Comparison of ENCODE assay signal across 8 cellular contexts in the genomic region with DNA sequence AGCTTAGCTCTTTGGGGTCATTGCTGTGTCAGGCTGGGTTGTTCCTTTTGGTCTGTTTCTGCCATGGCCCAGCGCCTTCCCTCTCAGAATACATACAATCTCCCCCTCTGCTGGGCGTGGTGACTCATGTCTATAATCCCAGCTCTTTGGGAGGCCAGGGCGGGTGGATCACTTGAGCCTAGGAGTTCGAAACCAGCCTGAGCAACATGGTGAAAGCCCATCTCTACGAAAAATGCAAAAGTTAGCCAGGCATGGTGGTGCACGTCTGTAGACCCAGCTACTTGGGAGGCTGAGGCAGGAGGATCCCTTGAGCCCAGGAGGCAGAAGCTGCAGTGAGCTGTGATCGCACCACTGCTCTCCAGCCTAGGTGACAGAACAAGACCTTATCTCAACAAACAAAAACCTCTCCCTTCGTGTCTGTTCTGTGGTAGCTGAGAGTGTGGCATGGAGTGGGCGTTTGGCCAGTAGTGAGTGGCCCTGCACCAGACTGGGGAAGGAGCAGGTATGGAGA. TPM values are rescaled to one million over a fixed set of nuclear protein-coding genes. Genes with fewer than 3 reads are reported as not detected.
A peak's percentile ranks its signal among the peaks of the same experiment; 100 is the strongest.
DNase-seq lines count a peak whose midpoint lies in the region; ATAC-seq and TF ChIP-seq lines count a peak whose summit lies in the region.

No MANE protein-coding gene starts in this region.

- H3K4me3 ChIP-seq in heart left ventricle (no peak overlapping the region), OCI-LY3 (ENCODE audit: low read length) (peak overlapping the region; percentile 48)

- peak overlapping the region; percentile 76 for H3K4me2 ChIP-seq in OCI-LY3 (ENCODE audit: low read length)

- no peaks in the 10 kb centered on the region for H3K9me3 ChIP-seq in heart left ventricle
- no peaks in the 10 kb centered on the region for H3K9me3 ChIP-seq in OCI-LY3 (ENCODE audit: insufficient read depth, low read length)

- TF ChIP-seq POLR2A in heart left ventricle (IDR thresholded peaks at IDR 0.05), result no peak

- H3K4me1 ChIP-seq in heart left ventricle, result peaks cover 0 to 7% (median 0%) of the 10 kb centered on the region in 12 donors
- H3K4me1 ChIP-seq in OCI-LY3 (ENCODE audit: low read length), result peaks cover 30% of the 10 kb centered on the region

- no peak for DNase-seq in left ventricle myocardium superior
- DNase-seq in heart left ventricle, result no peak
- DNase-seq in NCI-H510A treated with DMSO at 0.1 percent for 48 hours (lab: John Stamatoyannopoulos, UW), result no peak
- DNase-seq in activated gamma-delta T cell (lab: John Stamatoyannopoulos, UW), result no peak

- H3K27ac ChIP-seq in heart left ventricle (no peak overlapping the region), OCI-LY3 (ENCODE audit: low read length) (peak overlapping the region; percentile 91)

- no peaks in the 10 kb centered on the region for H3K79me2 ChIP-seq in OCI-LY3 (ENCODE audit: low read length)

- intact Hi-C loops in left ventricle myocardium superior (cut with micrococcal nuclease), result no loop called here
- intact Hi-C loops in heart left ventricle (cut with DNase I), result loop anchor here (1.0 to 10.0 kb wide), 5 partner anchors 37 to 63 kb away; a partner anchor contains a TSS

- peaks cover 0 to 74% (median 62%) of the 10 kb centered on the region in 9 donors for H3K36me3 ChIP-seq in heart left ventricle
- no peaks in the 10 kb centered on the region for H3K36me3 ChIP-seq in OCI-LY3 (replicated peaks; ENCODE audit: low read depth, low read length)

- H2AFZ ChIP-seq in OCI-LY3 (ENCODE audit: low read depth, low read length), result peak overlapping the region; percentile 34; the same call in 1 of the 2 replicates

- peak overlapping the region; percentile 70 for H3K9ac ChIP-seq in OCI-LY3 (ENCODE audit: low read length)

- no peaks in the 10 kb centered on the region for H4K20me1 ChIP-seq in OCI-LY3 (ENCODE audit: insufficient read depth, low read length)

- TF ChIP-seq CTCF in heart left ventricle (IDR thresholded peaks at IDR 0.05) (no peak), OCI-LY3 (IDR thresholded peaks at IDR 0.05; ENCODE audit: low read depth, low read length) (peak; percentile 30)

- H3K27me3 ChIP-seq in heart left ventricle (no peaks in the 10 kb centered on the region), OCI-LY3 (ENCODE audit: low read depth, low read length) (no peaks in the 10 kb centered on the region)

- WGBS in heart left ventricle, 4 donors, result 83 to 88% (median 85%) methylated on average over 9 of the region's 9 CpGs

- peak; percentile 4 for ATAC-seq in left ventricle myocardium superior
- ATAC-seq in heart left ventricle, result no peak
- peak; percentile 7 for ATAC-seq in esophagus mucosa
- ATAC-seq in GM21390 (IDR thresholded peaks at IDR 0.05; ENCODE audit: unreplicated experiment), result no peak
- ATAC-seq in GM18873 (IDR thresholded peaks at IDR 0.05; ENCODE audit: low FRiP score, unreplicated experiment), result no peak

RNA-seq across cellular contexts. Expression of a gene that starts 35.7 kb away (rescaled TPM):
- 34.9 TPM for total RNA-seq in left ventricle myocardium superior
- 10 to 100 TPM; 24.7 to 78.5 (median 34.0) TPM for total RNA-seq in heart left ventricle
- 10 to 100 TPM; 49.9 to 65.8 TPM for polyA plus RNA-seq in heart left ventricle
- total RNA-seq in esophagus mucosa, result 14.2 TPM

RNA-seq across cellular contexts. Expression of a gene that starts 46.7 kb away (rescaled TPM):
- 123 TPM for total RNA-seq in left ventricle myocardium superior
- total RNA-seq in heart left ventricle, result 100 to 1,000 TPM; 111 to 149 (median 128) TPM
- polyA plus RNA-seq in heart left ventricle, result 100 to 1,000 TPM; 161 to 178 TPM
- 145 TPM for total RNA-seq in esophagus mucosa

RNA-seq across cellular contexts. Expression of a gene that starts 56.2 kb away (rescaled TPM):
- total RNA-seq in left ventricle myocardium superior (not detected), heart left ventricle (under 1 TPM in 2 of 9 donors, not detected in 7; 0.25 to 0.40 TPM), esophagus mucosa (0.52 TPM)
- polyA plus RNA-seq in heart left ventricle, result under 1 TPM in 1 of 2 donors, not detected in 1; 0.08 TPM

Comparison
In these comparisons a context has a peak if more than half of its experiments do, and no peak if none do; other contexts are left out.
1. ATAC-seq: peak in left ventricle myocardium superior (single experiment) and esophagus mucosa (single experiment); none in heart left ventricle (0 of 4), GM21390 (single experiment) and GM18873 (single experiment).